In genomic region chr1:229781453-229781852, GRCh38 we compare ENCODE assay signal across 10 cellular contexts.
DNase-seq lines count a peak whose midpoint lies in the region; ATAC-seq, FAIRE-seq and TF ChIP-seq lines count a peak whose summit lies in the region.
"Had no signal": no experiment of that assay in that cellular context is flagged by ENCODE, and none has a peak within 500 bp of the region (broad histone marks: within the 10 kb centered on the region; RNA-seq: fewer than 3 reads in every experiment).

No MANE protein-coding gene starts in this region.

- no peak overlapping the region for H3K4me3 ChIP-seq in LNCaP clone FGC (ENCODE audit: low read depth, low read length)
- no peak overlapping the region for H3K4me3 ChIP-seq in liver (ENCODE audit: low read depth in 1 of 3, low read length in 3 of 3)
- H3K4me3 ChIP-seq: neural progenitor cell had no signal

- ATAC-seq in HG03354 (IDR thresholded peaks at IDR 0.05; ENCODE audit: poor library complexity, severe bottlenecking, unreplicated experiment) (no peak), GM18511 (IDR thresholded peaks at IDR 0.05; ENCODE audit: unreplicated experiment) (no peak)

- H3K36me3 ChIP-seq in liver (ENCODE audit: control insufficient read depth in 4 of 4, insufficient read depth in 3 of 4, low read depth in 1 of 4, low read length in 3 of 4) = no peaks in the 10 kb centered on the region
- H3K36me3 ChIP-seq: neural progenitor cell had no signal

- peak; percentile 69 to 82 for TF ChIP-seq RAD21 in liver (IDR thresholded peaks at IDR 0.05)

- DNase-seq in DMS53 (lab: John Stamatoyannopoulos, UW) = peak; percentile 66
- DNase-seq in LNCaP clone FGC (ENCODE audit: low read depth) = peak; percentile 17
- peak; percentile 15 for DNase-seq in SW480 (ENCODE audit: low spot score)
- no peak for DNase-seq in D721Med (ENCODE audit: insufficient read length, low spot score)
- DNase-seq in SW 1271 (lab: John Stamatoyannopoulos, UW) = no peak

- H3K9ac ChIP-seq in liver (ENCODE audit: low read depth in 1 of 2, low read length in 2 of 2) = no peak overlapping the region
- H3K9ac ChIP-seq: neural progenitor cell had no signal

- no peak for FAIRE-seq in D721Med (lab: Jason Lieb, UNC)

- H3K27me3 ChIP-seq in liver (ENCODE audit: control insufficient read depth in 4 of 4, insufficient read depth in 4 of 4, low read length in 3 of 4) = no peaks in the 10 kb centered on the region
- H3K27me3 ChIP-seq: neural progenitor cell had no signal

- H3K4me1 ChIP-seq in liver (ENCODE audit: control insufficient read depth in 4 of 4, insufficient read depth in 4 of 4, low read length in 3 of 4) = peaks cover 0 to 2% (median 0%) of the 10 kb centered on the region in 4 donors

- H3K27ac ChIP-seq in liver (ENCODE audit: low read depth in 1 of 2, low read length in 2 of 2) = no peak overlapping the region
- H3K27ac ChIP-seq: epithelial cell of prostate, neural progenitor cell had no signal

- 58% methylated on average over 7 of the region's 7 CpGs for WGBS in liver

- TF ChIP-seq CTCF in LNCaP clone FGC (IDR thresholded peaks at IDR 0.05; ENCODE audit: control insufficient read depth, extremely low read depth, insufficient read depth) (peak; percentile 77), liver (IDR thresholded peaks at IDR 0.05; ENCODE audit: low read depth, low read length, missing input control) (peak; percentile 34), D721Med (IDR thresholded peaks at IDR 0.05; ENCODE audit: insufficient read depth, missing control alignments) (no peak)

- H3K9me3 ChIP-seq in liver (ENCODE audit: control insufficient read depth in 4 of 4, low read length in 3 of 4) = no peaks in the 10 kb centered on the region

TF ChIP-seq in liver, 16 proteins besides CTCF, POLR2A, EP300 and RAD21:
- TF ChIP-seq ATF3 (IDR thresholded peaks at IDR 0.05) (no peak), EGR1 (IDR thresholded peaks at IDR 0.05; ENCODE audit: low read depth in 2 of 2) (no peak), FOXA2 (IDR thresholded peaks at IDR 0.05) (no peak), REST (IDR thresholded peaks at IDR 0.05) (no peak), NR2F2 (IDR thresholded peaks at IDR 0.05) (no peak), RXRA (IDR thresholded peaks at IDR 0.05) (no peak), ZBTB33 (IDR thresholded peaks at IDR 0.05) (no peak), HNF4A (conservative IDR thresholded peaks at IDR 0.05) (no peak), FOXA1 (IDR thresholded peaks at IDR 0.05) (no peak)
TF ChIP-seq in liver: peak in this region for 0.

Comparison
In these comparisons a context has a peak if more than half of its experiments do, and no peak if none do; other contexts are left out.
1. DNase-seq: peak in DMS53 (single experiment), LNCaP clone FGC (single experiment) and SW480 (single experiment); none in D721Med (single experiment) and SW 1271 (0 of 2).